ENCODE assay signal across 8 cellular contexts in genomic region chr5:76521240-76521758, GRCh38.
DNase-seq lines count a peak whose midpoint lies in the region; ATAC-seq and TF ChIP-seq lines count a peak whose summit lies in the region.

No MANE protein-coding gene starts in this region.

- peak overlapping the region; percentile 40 for H3K4me3 Mint-ChIP-seq in central memory CD8-positive, alpha-beta T cell
- H3K4me3 Mint-ChIP-seq in stimulated activated naive CD8-positive, alpha-beta T cell treated with anti-CD3 and anti-CD28 coated beads, Interleukin-15, Interleukin-2, amounts not matched to agents 100 ng/mL and 50 ng/mL, for 24 hours: peak overlapping the region; percentile 60

- no peaks in the 10 kb centered on the region for H3K9me3 ChIP-seq in A673 (ENCODE audit: low read depth, low read length, poor library complexity, severe bottlenecking)

- peaks cover 3% of the 10 kb centered on the region for H3K36me3 Mint-ChIP-seq in central memory CD8-positive, alpha-beta T cell (ENCODE audit: insufficient read depth)
- H3K36me3 Mint-ChIP-seq in stimulated activated naive CD8-positive, alpha-beta T cell treated with anti-CD3 and anti-CD28 coated beads, Interleukin-15, Interleukin-2, amounts not matched to agents 100 ng/mL and 50 ng/mL, for 24 hours (ENCODE audit: low read depth): peaks cover 16% of the 10 kb centered on the region

- peak; percentile 86 for ATAC-seq in GM18907 (IDR thresholded peaks at IDR 0.05; ENCODE audit: unreplicated experiment)
- peak; percentile 75 for ATAC-seq in HG03280 (IDR thresholded peaks at IDR 0.05; ENCODE audit: unreplicated experiment)
- no peak for ATAC-seq in central memory CD8-positive, alpha-beta T cell (replicated peaks; ENCODE audit: extremely low read depth, poor library complexity, severe bottlenecking)

- no peaks in the 10 kb centered on the region for H3K27me3 ChIP-seq in A673 (replicated peaks; ENCODE audit: insufficient read depth, low read depth, low read length, poor library complexity)

- intact Hi-C loops in A673 (cut with micrococcal nuclease; ENCODE audit: unreplicated experiment): no loop called here

- no peaks in the 10 kb centered on the region for H3K36me3 ChIP-seq in A673 (ENCODE audit: insufficient read depth, low read length, poor library complexity, severe bottlenecking)

- TF ChIP-seq CTCF in A673 (conservative IDR thresholded peaks at IDR 0.05; ENCODE audit: low read depth, low read length): no peak

- POLR2A ChIA-PET in A673 (lab: Charles Lee; ENCODE audit: low non-redundant PET): no interaction called here

- H3K4me3 ChIP-seq in A673 (ENCODE audit: low read depth, low read length, poor library complexity, severe bottlenecking): no peak overlapping the region

- peaks cover 58% of the 10 kb centered on the region for H3K4me1 Mint-ChIP-seq in central memory CD8-positive, alpha-beta T cell
- peaks cover 79% of the 10 kb centered on the region for H3K4me1 Mint-ChIP-seq in stimulated activated naive CD8-positive, alpha-beta T cell treated with anti-CD3 and anti-CD28 coated beads, Interleukin-15, Interleukin-2, amounts not matched to agents 100 ng/mL and 50 ng/mL, for 24 hours (ENCODE audit: low read depth)

- peak overlapping the region; percentile 51 for H3K27ac ChIP-seq in A673 (ENCODE audit: low read depth, low read length, poor library complexity, severe bottlenecking)

- DNase-seq in A673 (ENCODE audit: low spot score) (peak; percentile 89), NCI-H345 treated with DMSO at 0.1 percent for 48 hours (lab: John Stamatoyannopoulos, UW; ENCODE audit: unreplicated experiment) (no peak), NCI-H1105 treated with DMSO at 0.1 percent for 48 hours (lab: John Stamatoyannopoulos, UW) (no peak)
- DNase-seq in central memory CD8-positive, alpha-beta T cell (ENCODE audit: low spot score in 2 of 2): no peak
- DNase-seq in activated effector memory CD4-positive, alpha-beta T cell treated with anti-CD3 and anti-CD28 coated beads, Interleukin-2, amount 50 U/mL, for 16 hours: no peak

- no peaks in the 10 kb centered on the region for H3K27me3 Mint-ChIP-seq in central memory CD8-positive, alpha-beta T cell
- no peaks in the 10 kb centered on the region for H3K27me3 Mint-ChIP-seq in stimulated activated naive CD8-positive, alpha-beta T cell treated with anti-CD3 and anti-CD28 coated beads, Interleukin-15, Interleukin-2, amounts not matched to agents 100 ng/mL and 50 ng/mL, for 24 hours

- CTCF ChIA-PET in A673 (lab: Charles Lee): interaction anchor here (0.7 kb wide), 1 partner anchor 37 kb away, joined by 3 read pairs; no protein-coding TSS in a partner anchor

- peak overlapping the region; percentile 86 for H3K27ac Mint-ChIP-seq in central memory CD8-positive, alpha-beta T cell (ENCODE audit: low read depth)
- H3K27ac Mint-ChIP-seq in stimulated activated naive CD8-positive, alpha-beta T cell treated with anti-CD3 and anti-CD28 coated beads, Interleukin-15, Interleukin-2, amounts not matched to agents 100 ng/mL and 50 ng/mL, for 24 hours: peak overlapping the region; percentile 97

- H3K4me1 ChIP-seq in A673 (ENCODE audit: insufficient read depth, low read length, poor library complexity, severe bottlenecking): peaks cover 45% of the 10 kb centered on the region

- no TSS peak for BruUV-seq in A673 (replicated peaks; lab: Mats Ljungman, UMichigan)

- no peaks in the 10 kb centered on the region for H3K9me3 Mint-ChIP-seq in central memory CD8-positive, alpha-beta T cell
- H3K9me3 Mint-ChIP-seq in stimulated activated naive CD8-positive, alpha-beta T cell treated with anti-CD3 and anti-CD28 coated beads, Interleukin-15, Interleukin-2, amounts not matched to agents 100 ng/mL and 50 ng/mL, for 24 hours: no peaks in the 10 kb centered on the region
